27 cellular contexts compared by ENCODE assay signal in genomic region chr2:151761687-151762086, GRCh38.
"Had no signal": no experiment of that assay in that cellular context is flagged by ENCODE, and none has a peak within 500 bp of the region (broad histone marks: within the 10 kb centered on the region; RNA-seq: fewer than 3 reads in every experiment).

No MANE protein-coding gene starts in this region.

- H3K4me3 ChIP-seq: colonic mucosa, esophagus squamous epithelium, heart right ventricle, left ventricle myocardium inferior, lower lobe of right lung, mucosa of descending colon had no signal

- H3K36me3 ChIP-seq: colonic mucosa, esophagus squamous epithelium, left ventricle myocardium inferior, lower lobe of right lung had no signal

- H3K9me3 ChIP-seq: colonic mucosa, esophagus squamous epithelium, heart right ventricle, left ventricle myocardium inferior, lower lobe of right lung, mucosa of descending colon had no signal

- H3K4me1 ChIP-seq: colonic mucosa, esophagus squamous epithelium had no signal

- H3K27ac ChIP-seq: colonic mucosa, epithelial cell of prostate, esophagus squamous epithelium, heart right ventricle, left ventricle myocardium inferior, lower lobe of right lung had no signal

- DNase-seq: cerebellar nuclear complex; colonic mucosa; cortex of kidney; effector CD8-positive, alpha-beta T cell; effector memory CD8-positive, alpha-beta T cell; endodermal cell; erythroblast; esophagus squamous epithelium; foreskin fibroblast; foreskin melanocyte; glutamatergic neuron; head of caudate nucleus; heart right ventricle; hippocampal formation; immature natural killer cell; islet precursor cell; kidney; kidney glomerular epithelial cell; left colon; left ventricle myocardium inferior; lower lobe of right lung; mesenchymal stem cell; mucosa of descending colon had no signal

- ATAC-seq: effector memory CD8-positive, alpha-beta T cell; esophagus mucosa; heart right ventricle; left colon; left lobe of liver; lower lobe of right lung; mucosa of descending colon had no signal

- H3K27me3 ChIP-seq: colonic mucosa, esophagus squamous epithelium, heart right ventricle had no signal

- FAIRE-seq: endometrium, kidney had no signal
